ENCODE assay signal across 8 cellular contexts in genomic region chr10:95907454-95908253, GRCh38. TPM values are rescaled to one million over a fixed set of nuclear protein-coding genes. Genes with fewer than 3 reads are reported as not detected.
DNase-seq lines count a peak whose midpoint lies in the region; ATAC-seq and TF ChIP-seq lines count a peak whose summit lies in the region.

Gene CC2D2B, plus strand, starts transcription at chr10:95907975. Its CDS starts 3,349 bp downstream, at chr10:95911324.

- peak; percentile 62 for TF ChIP-seq POLR2A in GM19099 (IDR thresholded peaks at IDR 0.05; ENCODE audit: extremely low read depth, insufficient read length, low read depth)

- peak within 1 kb of the TSS; percentile 94 to 97 for H3K4me3 Mint-ChIP-seq in CD14-positive monocyte
- peak within 1 kb of the TSS; percentile 87 for H3K4me3 Mint-ChIP-seq in activated CD4-positive, alpha-beta memory T cell treated with anti-CD3 and anti-CD28 coated beads, Interleukin-2, amount 10 ng/mL, durations not matched to agents 7 days and 5 days

- no peaks in the 10 kb centered on the region for H3K27me3 Mint-ChIP-seq in CD14-positive monocyte (ENCODE audit: low read depth in 3 of 3)
- peaks cover 14% of the 10 kb centered on the region for H3K27me3 Mint-ChIP-seq in activated CD4-positive, alpha-beta memory T cell treated with anti-CD3 and anti-CD28 coated beads, Interleukin-2, amount 10 ng/mL, durations not matched to agents 7 days and 5 days

- TF ChIP-seq CTCF in CD14-positive monocyte (IDR thresholded peaks at IDR 0.05), result peak; percentile 14

- peak; percentile 72 for ATAC-seq in HG03378 (IDR thresholded peaks at IDR 0.05; ENCODE audit: unreplicated experiment)

- CTCF ChIA-PET in activated CD4-positive, alpha-beta memory T cell treated with anti-CD3 and anti-CD28 coated beads, Interleukin-2, amount 10 ng/mL, durations not matched to agents 7 days and 5 days (lab: Charles Lee), result interaction anchor here (0.8 to 2.3 kb wide), 6 partner anchors 9 to 214 kb away, joined by 3 to 26 read pairs (median 5); partner anchors contain the start of gene TCTN3

- peaks cover 0 to 6% (median 4%) of the 10 kb centered on the region in 7 donors for H3K9me3 Mint-ChIP-seq in CD14-positive monocyte
- H3K9me3 Mint-ChIP-seq in activated CD4-positive, alpha-beta memory T cell treated with anti-CD3 and anti-CD28 coated beads, Interleukin-2, amount 10 ng/mL, durations not matched to agents 7 days and 5 days, result no peaks in the 10 kb centered on the region

- intact Hi-C loops in CD14-positive monocyte (cut with micrococcal nuclease), result no loop called here

- peak within 1 kb of the TSS; percentile 41 to 92 (median 84) for H3K27ac Mint-ChIP-seq in CD14-positive monocyte
- peak within 1 kb of the TSS; percentile 76 for H3K27ac Mint-ChIP-seq in activated CD4-positive, alpha-beta memory T cell treated with anti-CD3 and anti-CD28 coated beads, Interleukin-2, amount 10 ng/mL, durations not matched to agents 7 days and 5 days

- peaks cover 0 to 11% of the 10 kb centered on the region in 2 donors for H3K36me3 Mint-ChIP-seq in CD14-positive monocyte
- no peaks in the 10 kb centered on the region for H3K36me3 Mint-ChIP-seq in activated CD4-positive, alpha-beta memory T cell treated with anti-CD3 and anti-CD28 coated beads, Interleukin-2, amount 10 ng/mL, durations not matched to agents 7 days and 5 days (ENCODE audit: low read depth)

- peak; percentile 48 for DNase-seq in CD14-positive monocyte (ENCODE audit: low spot score)
- DNase-seq in NCI-H748 (lab: John Stamatoyannopoulos, UW; ENCODE audit: unreplicated experiment), result peak; percentile 78
- DNase-seq in activated CD4-positive, alpha-beta memory T cell treated with anti-CD3 and anti-CD28 coated beads, Interleukin-2, amount 10 ng/mL, durations not matched to agents 7 days and 5 days, result peak; percentile 70
- peak; percentile 28 for DNase-seq in effector CD4-positive, alpha-beta T cell
- DNase-seq in lung microvascular endothelial cell (ENCODE audit: low read depth in 2 of 2), result peak; percentile 83 to 85
- DNase-seq in stimulated activated CD4-positive, alpha-beta T cell treated with anti-CD3 and anti-CD28 coated beads, TNF-alpha, amount 100 ng/mL, for 4 hours (ENCODE audit: low read depth in 3 of 3), result peak; percentile 23 to 58 (median 45)

- POLR2A ChIA-PET in activated CD4-positive, alpha-beta memory T cell treated with anti-CD3 and anti-CD28 coated beads, Interleukin-2, amount 10 ng/mL, durations not matched to agents 7 days and 5 days (lab: Charles Lee), result interaction anchor here (0.7 to 2.3 kb wide), 9 partner anchors 9 to 222 kb away, joined by 3 to 12 read pairs (median 4); partner anchors contain the start of genes TCTN3 and ZNF518A

- H3K4me1 Mint-ChIP-seq in CD14-positive monocyte, result peaks cover 11% of the 10 kb centered on the region
- H3K4me1 Mint-ChIP-seq in activated CD4-positive, alpha-beta memory T cell treated with anti-CD3 and anti-CD28 coated beads, Interleukin-2, amount 10 ng/mL, durations not matched to agents 7 days and 5 days, result peaks cover 15% of the 10 kb centered on the region

RNA-seq across cellular contexts. Expression of gene CC2D2B, which starts in this region (rescaled TPM):
- polyA plus RNA-seq in CD14-positive monocyte, result under 1 TPM in 1 of 2 donors, not detected in 1; 0.08 TPM
- total RNA-seq in activated CD4-positive, alpha-beta memory T cell treated with anti-CD3 and anti-CD28 coated beads, Interleukin-2, amount 10 ng/mL, durations not matched to agents 7 days and 5 days, result under 1 TPM; 0.35 to 0.40 TPM
- total RNA-seq in lung microvascular endothelial cell, result 0.22 TPM in 1 of 2 replicates, not detected in the other

Comparison
In these comparisons a context has a peak if more than half of its experiments do, and no peak if none do; other contexts are left out.
1. Peak in every context shown above with its lines: DNase-seq and ATAC-seq.
2. Peak in DNase-seq in CD14-positive monocyte; RNA of the gene not detected or under 1 TPM.
3. Peak in DNase-seq in activated CD4-positive, alpha-beta memory T cell treated with anti-CD3 and anti-CD28 coated beads, Interleukin-2, amount 10 ng/mL, durations not matched to agents 7 days and 5 days; RNA of the gene not detected or under 1 TPM.
4. Peak in DNase-seq in lung microvascular endothelial cell; RNA of the gene not detected or under 1 TPM.
5. DNase-seq: peak in every context shown above with its lines; median percentile 84 in lung microvascular endothelial cell; 78 in NCI-H748; 70 in activated CD4-positive, alpha-beta memory T cell treated with anti-CD3 and anti-CD28 coated beads, Interleukin-2, amount 10 ng/mL, durations not matched to agents 7 days and 5 days; 48 in CD14-positive monocyte; 45 in stimulated activated CD4-positive, alpha-beta T cell treated with anti-CD3 and anti-CD28 coated beads, TNF-alpha, amount 100 ng/mL, for 4 hours; 28 in effector CD4-positive, alpha-beta T cell.